ENCODE assay signal across 11 cellular contexts in genomic region chr3:172355836-172356235, GRCh38.
DNase-seq lines count a peak whose midpoint lies in the region; ATAC-seq, FAIRE-seq and TF ChIP-seq lines count a peak whose summit lies in the region.
"Had no signal": no experiment of that assay in that cellular context is flagged by ENCODE, and none has a peak within 500 bp of the region (broad histone marks: within the 10 kb centered on the region; RNA-seq: fewer than 3 reads in every experiment).

No MANE protein-coding gene starts in this region.

- no peak overlapping the region for H3K4me3 Mint-ChIP-seq in GM23338
- no peak overlapping the region for H3K4me3 Mint-ChIP-seq in glutamatergic neuron (ENCODE audit: unreplicated experiment)

- H3K27ac Mint-ChIP-seq in GM23338: no peak overlapping the region
- no peak overlapping the region for H3K27ac Mint-ChIP-seq in glutamatergic neuron (ENCODE audit: unreplicated experiment)

- H3K4me1 Mint-ChIP-seq in GM23338 (no peaks in the 10 kb centered on the region), glutamatergic neuron (ENCODE audit: low read depth, unreplicated experiment) (no peaks in the 10 kb centered on the region)

- POLR2A ChIA-PET in AG04449 (lab: Yijun Ruan, JAX): no interaction called here

- in situ Hi-C loops in astrocyte of the spinal cord (cut with HindIII; ENCODE audit: low sequenced_read_pairs): no loop called here

- no peak for FAIRE-seq in HTR-8/SVneo (lab: Jason Lieb, UNC)

- DNase-seq in AG04449 (ENCODE audit: low read depth, low spot score) (peak; percentile 76), HTR-8/SVneo (ENCODE audit: insufficient read length, low spot score) (peak; percentile 36), astrocyte of the spinal cord (ENCODE audit: low read depth, low spot score) (peak; percentile 96), kidney tubule cell (ENCODE audit: low spot score) (peak; percentile 73), GM23338 (ENCODE audit: low spot score) (no peak), glutamatergic neuron (no peak), ureter (ENCODE audit: low spot score) (no peak)
- DNase-seq: hippocampal formation had no signal

- H3K9me2 ChIP-seq in GM23338 (ENCODE audit: insufficient read depth): 0 out of 2 replicates have a peak, but pooled peaks cover 6% of the 10 kb centered on the region

- H3K36me3 ChIP-seq in GM23338 (ENCODE audit: insufficient read depth): no peaks in the 10 kb centered on the region; the same call in 1 of the 2 replicates
- H3K36me3 ChIP-seq: uterus had no signal

- no peaks in the 10 kb centered on the region for H4K20me1 ChIP-seq in GM23338 (replicated peaks; ENCODE audit: insufficient read depth)

- H3K36me3 Mint-ChIP-seq in GM23338 (ENCODE audit: low read depth) (peaks cover 38% of the 10 kb centered on the region), glutamatergic neuron (ENCODE audit: unreplicated experiment) (no peaks in the 10 kb centered on the region)

- ATAC-seq in GM23338: no peak
- no peak for ATAC-seq in HG02884 (IDR thresholded peaks at IDR 0.05; ENCODE audit: unreplicated experiment)

- no peak overlapping the region for H3K4me2 ChIP-seq in GM23338

- H3K9me3 Mint-ChIP-seq in GM23338 (no peaks in the 10 kb centered on the region), glutamatergic neuron (ENCODE audit: unreplicated experiment) (no peaks in the 10 kb centered on the region)

- H3F3A ChIP-seq in GM23338 (replicated peaks; ENCODE audit: low read depth): no peaks in the 10 kb centered on the region

- CTCF ChIA-PET in AG04449 (lab: Yijun Ruan, JAX): interaction anchor here (2.0 to 4.4 kb wide), 3 partner anchors 14 to 312 kb away, joined by 11 to 27 read pairs (median 23); no protein-coding TSS in a partner anchor

- H3K4me1 ChIP-seq in GM23338 (ENCODE audit: insufficient read depth): no peaks in the 10 kb centered on the region

- no peak overlapping the region for H2AFZ ChIP-seq in GM23338

- H3K79me2 ChIP-seq in GM23338 (replicated peaks; ENCODE audit: insufficient read depth): no peaks in the 10 kb centered on the region

- H3K27me3 ChIP-seq in GM23338 (ENCODE audit: insufficient read depth): no peaks in the 10 kb centered on the region
- H3K27me3 ChIP-seq: uterus had no signal

- no peak for TF ChIP-seq CTCF in AG04449 (IDR thresholded peaks at IDR 0.05; ENCODE audit: insufficient read depth, low read length, missing control alignments)
- no peak for TF ChIP-seq CTCF in astrocyte of the spinal cord (IDR thresholded peaks at IDR 0.05; ENCODE audit: low read depth, low read length)
- no peak for TF ChIP-seq CTCF in GM23338 (conservative IDR thresholded peaks at IDR 0.05; ENCODE audit: low read depth in 2 of 2)
- no peak for TF ChIP-seq CTCF in glutamatergic neuron (IDR thresholded peaks at IDR 0.05; ENCODE audit: partially characterized antibody, unreplicated experiment)

- no peak overlapping the region for H3K27ac ChIP-seq in GM23338 (ENCODE audit: low read depth)
- H3K27ac ChIP-seq: SK-N-MC had no signal

- H3K27me3 Mint-ChIP-seq in GM23338 (ENCODE audit: insufficient read depth, low read depth, poor library complexity) (peaks cover 4% of the 10 kb centered on the region), glutamatergic neuron (ENCODE audit: unreplicated experiment) (no peaks in the 10 kb centered on the region)

- H3K4me3 ChIP-seq in AG04449 (ENCODE audit: low read depth, low read length): no peak overlapping the region
- H3K4me3 ChIP-seq in astrocyte of the spinal cord (ENCODE audit: low read depth, low read length): no peak overlapping the region
- H3K4me3 ChIP-seq in GM23338: no peak overlapping the region
- H3K4me3 ChIP-seq: SK-N-MC, uterus had no signal

TF ChIP-seq in GM23338, 12 proteins besides CTCF, POLR2A, EP300 and RAD21 (continues in another document):
- TF ChIP-seq NANOG (IDR thresholded peaks at IDR 0.05; ENCODE audit: borderline replicate concordance) (no peak), STAT1 (IDR thresholded peaks at IDR 0.05; ENCODE audit: unreplicated experiment) (no peak), EZH2 (IDR thresholded peaks at IDR 0.05; ENCODE audit: low read depth, unreplicated experiment) (no peak), ZNF331 (CRISPR knock-in tag; IDR thresholded peaks at IDR 0.05; ENCODE audit: low read depth) (no peak), EZH2phosphoT487 (IDR thresholded peaks at IDR 0.05; ENCODE audit: unreplicated experiment) (no peak), REST (IDR thresholded peaks at IDR 0.05; ENCODE audit: unreplicated experiment) (no peak), ZNF462 (CRISPR knock-in tag; IDR thresholded peaks at IDR 0.05) (no peak), CREB1 (CRISPR knock-in tag; IDR thresholded peaks at IDR 0.05; ENCODE audit: low read depth) (no peak)

Comparison
In these comparisons a context has a peak if more than half of its experiments do, and no peak if none do; other contexts are left out.
1. DNase-seq: peak in AG04449 (single experiment), HTR-8/SVneo (single experiment), astrocyte of the spinal cord (single experiment) and kidney tubule cell (single experiment); none in GM23338 (single experiment), glutamatergic neuron (single experiment) and ureter (single experiment).